9 cellular contexts compared by ENCODE assay signal in genomic region chr2:175282300-175282699, GRCh38.
DNase-seq lines count a peak whose midpoint lies in the region; ATAC-seq, FAIRE-seq and TF ChIP-seq lines count a peak whose summit lies in the region.
"Had no signal": no experiment of that assay in that cellular context is flagged by ENCODE, and none has a peak within 500 bp of the region (broad histone marks: within the 10 kb centered on the region; RNA-seq: fewer than 3 reads in every experiment).

No MANE protein-coding gene starts in this region.

- no peak for FAIRE-seq in bronchial epithelial cell (lab: Jason Lieb, UNC)

- intact Hi-C loops in activated CD4-positive, alpha-beta T cell treated with anti-CD3 and anti-CD28 coated beads for 36 hours (cut with DNase I, micrococcal nuclease): loop anchor here (1.0 to 5.0 kb wide), 5 partner anchors 31 to 580 kb away; no protein-coding TSS in a partner anchor

- no peak overlapping the region for H3K4me3 ChIP-seq in bronchial epithelial cell (ENCODE audit: low read depth, low read length)

- H3K4me3 Mint-ChIP-seq in activated CD4-positive, alpha-beta T cell treated with anti-CD3 and anti-CD28 coated beads for 36 hours: no peak overlapping the region
- H3K4me3 Mint-ChIP-seq: CD8-positive, alpha-beta memory T cell had no signal

- ATAC-seq in activated CD4-positive, alpha-beta T cell treated with anti-CD3 and anti-CD28 coated beads for 36 hours: peak; percentile 91
- peak; percentile 72 for ATAC-seq in HG03175 (IDR thresholded peaks at IDR 0.05; ENCODE audit: unreplicated experiment)

- H3K27me3 ChIP-seq in bronchial epithelial cell (ENCODE audit: control insufficient read depth, insufficient read depth, low read length): no peaks in the 10 kb centered on the region

- no peak overlapping the region for H3K27ac Mint-ChIP-seq in activated CD4-positive, alpha-beta T cell treated with anti-CD3 and anti-CD28 coated beads for 36 hours
- H3K27ac Mint-ChIP-seq: CD8-positive, alpha-beta memory T cell had no signal

- POLR2A ChIA-PET in activated CD4-positive, alpha-beta T cell treated with anti-CD3 and anti-CD28 coated beads for 36 hours (lab: Charles Lee): interaction anchor here (1.9 kb wide), 1 partner anchor 79 kb away, joined by 5 read pairs; no protein-coding TSS in a partner anchor

- no peak for DNase-seq in activated CD4-positive, alpha-beta T cell treated with anti-CD3 and anti-CD28 coated beads for 36 hours
- no peak for DNase-seq in activated CD4-positive, alpha-beta T cell treated with anti-CD3 and anti-CD28 coated beads for 48 hours
- DNase-seq in NCI-H345 treated with DMSO at 0.1 percent for 48 hours (lab: John Stamatoyannopoulos, UW; ENCODE audit: unreplicated experiment) (peak; percentile 46), bronchial epithelial cell (ENCODE audit: low read depth) (peak; percentile 32), lung microvascular endothelial cell (ENCODE audit: low read depth in 2 of 2) (peak; percentile 21 to 30), midbrain (lab: John Stamatoyannopoulos, UW) (no peak), middle frontal gyrus (ENCODE audit: extremely low spot score, low spot score) (no peak)

- no peaks in the 10 kb centered on the region for H3K9me3 Mint-ChIP-seq in activated CD4-positive, alpha-beta T cell treated with anti-CD3 and anti-CD28 coated beads for 36 hours (ENCODE audit: low read depth)
- H3K9me3 Mint-ChIP-seq: CD8-positive, alpha-beta memory T cell had no signal

- H3K36me3 Mint-ChIP-seq in activated CD4-positive, alpha-beta T cell treated with anti-CD3 and anti-CD28 coated beads for 36 hours (ENCODE audit: low read depth): no peaks in the 10 kb centered on the region
- H3K36me3 Mint-ChIP-seq: CD8-positive, alpha-beta memory T cell had no signal

- H3K36me3 ChIP-seq in bronchial epithelial cell (ENCODE audit: control insufficient read depth, insufficient read depth, low read length): no peaks in the 10 kb centered on the region

- H3K27me3 Mint-ChIP-seq in activated CD4-positive, alpha-beta T cell treated with anti-CD3 and anti-CD28 coated beads for 36 hours: peaks cover 2% of the 10 kb centered on the region

- peak; percentile 16 for TF ChIP-seq CTCF in bronchial epithelial cell (IDR thresholded peaks at IDR 0.05; ENCODE audit: insufficient read depth, low read length, severe bottlenecking)

- H3K4me1 Mint-ChIP-seq in activated CD4-positive, alpha-beta T cell treated with anti-CD3 and anti-CD28 coated beads for 36 hours: peaks cover 4% of the 10 kb centered on the region
- H3K4me1 Mint-ChIP-seq: CD8-positive, alpha-beta memory T cell had no signal

- CTCF ChIA-PET in activated CD4-positive, alpha-beta T cell treated with anti-CD3 and anti-CD28 coated beads for 36 hours (lab: Charles Lee): interaction anchor here (0.6 to 7.3 kb wide), 15 partner anchors 9 to 289 kb away, joined by 3 to 62 read pairs (median 4); no protein-coding TSS in a partner anchor

Comparison
In these comparisons a context has a peak if more than half of its experiments do, and no peak if none do; other contexts are left out.
1. DNase-seq: peak in NCI-H345 treated with DMSO at 0.1 percent for 48 hours (single experiment), bronchial epithelial cell (single experiment) and lung microvascular endothelial cell (2 of 2); none in activated CD4-positive, alpha-beta T cell treated with anti-CD3 and anti-CD28 coated beads for 36 hours (single experiment), activated CD4-positive, alpha-beta T cell treated with anti-CD3 and anti-CD28 coated beads for 48 hours (single experiment), midbrain (single experiment) and middle frontal gyrus (single experiment).